5 cellular contexts compared by ENCODE assay signal in the genomic region with DNA sequence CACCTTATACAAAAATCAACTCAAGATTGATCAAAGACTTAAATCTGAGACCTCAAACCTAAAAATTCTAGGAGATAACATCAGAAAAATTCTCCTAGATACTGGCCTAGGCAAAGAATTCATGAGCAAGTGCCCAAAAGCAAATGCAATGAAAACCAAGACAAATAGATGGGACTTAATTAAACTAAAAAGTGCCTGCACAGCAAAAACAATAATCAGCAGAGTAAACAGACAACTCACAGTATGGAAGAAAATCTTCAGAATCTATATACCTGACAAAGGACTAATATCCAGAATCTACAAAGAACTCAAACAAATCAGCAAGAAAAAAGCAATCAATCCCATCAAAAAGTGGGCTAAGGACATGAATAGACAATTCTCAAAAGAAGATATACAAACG.
A peak's percentile ranks its signal among the peaks of the same experiment; 100 is the strongest.
TF ChIP-seq lines count a peak whose summit lies in the region.

No MANE protein-coding gene starts in this region.

TF ChIP-seq in A549, 52 proteins besides CTCF, POLR2A, EP300 and RAD21:
- peak; percentile 55 for TF ChIP-seq MAFK (IDR thresholded peaks at IDR 0.05; ENCODE audit: partially characterized antibody)

TF ChIP-seq in HEK293, 187 proteins besides CTCF, POLR2A, EP300 and RAD21:
- 0 out of 2 replicates have a peak, but pooled peaks have one; percentile 28 for TF ChIP-seq ZNF558 (tag by site-specific recombination; IDR thresholded peaks at IDR 0.05)
TF ChIP-seq in HEK293: peak in this region for 1; not testable (repeated sequence) for 186.

TF ChIP-seq in IMR-90, 13 proteins besides CTCF, POLR2A, EP300 and RAD21:
- TF ChIP-seq MAFK (IDR thresholded peaks at IDR 0.05; ENCODE audit: low read depth, low read length): peak; percentile 62

TF ChIP-seq in K562, 482 proteins besides CTCF, POLR2A, EP300 and RAD21:
- TF ChIP-seq MAFF (IDR thresholded peaks at IDR 0.05; ENCODE audit: low read length) (0 out of 2 replicates have a peak, but pooled peaks have one; percentile 30), ZNF316 (IDR thresholded peaks at IDR 0.05) (peak; percentile 85), C11orf30 (IDR thresholded peaks at IDR 0.05; ENCODE audit: low read depth) (peak; percentile 71), MAFG (tag; conservative IDR thresholded peaks at IDR 0.05) (peak; percentile 45)

TF ChIP-seq in HepG2, 621 proteins besides CTCF, POLR2A, EP300 and RAD21:
- peak; percentile 47 to 75; a peak in 3 of 4 replicates for TF ChIP-seq MAFK (conservative IDR thresholded peaks at IDR 0.05 in 1 of 2, IDR thresholded peaks at IDR 0.05 in 1 of 2; ENCODE audit: low read length in 2 of 2)
- peak; percentile 59 for TF ChIP-seq MAFF (IDR thresholded peaks at IDR 0.05; ENCODE audit: low read depth, low read length)
